In genomic region chr11:73876424-73877300, GRCh38 we compare ENCODE assay signal across 8 cellular contexts. TPM values are rescaled to one million over a fixed set of nuclear protein-coding genes. Genes with fewer than 3 reads are reported as not detected.
DNase-seq lines count a peak whose midpoint lies in the region; TF ChIP-seq lines count a peak whose summit lies in the region.

Gene COA4, minus strand, starts transcription at chr11:73876846. Its CDS starts 3,468 bp downstream, at chr11:73873378.
Gene PAAF1, plus strand, starts transcription at chr11:73876999. Its CDS starts 23 bp downstream, at chr11:73877022.

- DNase-seq in ELF-1 (ENCODE audit: low read depth, low spot score) (peak; percentile 99), H7 (peak; percentile 96), M059J (ENCODE audit: low read depth) (peak; percentile 98), SHP77 (lab: John Stamatoyannopoulos, UW) (peak; percentile 99 to 100), fibroblast of pulmonary artery (ENCODE audit: low read depth) (peak; percentile 96)
- peak; percentile 90 for DNase-seq in activated effector memory CD4-positive, alpha-beta T cell treated with Interleukin-2 at 50 U/mL for 16 hours

- H3K36me3 Mint-ChIP-seq in nephron (ENCODE audit: low read depth) = peaks cover 21% of the 10 kb centered on the region
- H3K36me3 Mint-ChIP-seq in stimulated activated naive CD8-positive, alpha-beta T cell treated with anti-CD3 and anti-CD28 coated beads, Interleukin-15, Interleukin-2, amounts not matched to agents 100 ng/mL and 50 ng/mL, for 24 hours (ENCODE audit: low read depth) = peaks cover 51% of the 10 kb centered on the region

- peaks cover 32% of the 10 kb centered on the region for H3K4me1 Mint-ChIP-seq in nephron
- H3K4me1 Mint-ChIP-seq in stimulated activated naive CD8-positive, alpha-beta T cell treated with anti-CD3 and anti-CD28 coated beads, Interleukin-15, Interleukin-2, amounts not matched to agents 100 ng/mL and 50 ng/mL, for 24 hours (ENCODE audit: low read depth) = peaks cover 40% of the 10 kb centered on the region

- TF ChIP-seq CTCF in fibroblast of pulmonary artery (IDR thresholded peaks at IDR 0.05; ENCODE audit: low read length, missing control alignments) (no peak), nephron (IDR thresholded peaks at IDR 0.05; ENCODE audit: unreplicated experiment in 3 of 3) (no peak)

- H3K36me3 ChIP-seq in H7 (replicated peaks; ENCODE audit: control insufficient read depth, insufficient read depth, low read length) = peaks cover 12% of the 10 kb centered on the region

- H3K27ac Mint-ChIP-seq in nephron = peak within 1 kb of the TSS; percentile 94 to 100 (median 99)
- peak within 1 kb of the TSS; percentile 100 for H3K27ac Mint-ChIP-seq in stimulated activated naive CD8-positive, alpha-beta T cell treated with anti-CD3 and anti-CD28 coated beads, Interleukin-15, Interleukin-2, amounts not matched to agents 100 ng/mL and 50 ng/mL, for 24 hours

- no peaks in the 10 kb centered on the region for H3K27me3 ChIP-seq in H7 (ENCODE audit: control insufficient read depth, insufficient read depth, low read length)

- no peaks in the 10 kb centered on the region for H3K9me3 Mint-ChIP-seq in nephron
- H3K9me3 Mint-ChIP-seq in stimulated activated naive CD8-positive, alpha-beta T cell treated with anti-CD3 and anti-CD28 coated beads, Interleukin-15, Interleukin-2, amounts not matched to agents 100 ng/mL and 50 ng/mL, for 24 hours = no peaks in the 10 kb centered on the region

- H3K27me3 Mint-ChIP-seq in nephron (ENCODE audit: low read depth) = no peaks in the 10 kb centered on the region
- H3K27me3 Mint-ChIP-seq in stimulated activated naive CD8-positive, alpha-beta T cell treated with anti-CD3 and anti-CD28 coated beads, Interleukin-15, Interleukin-2, amounts not matched to agents 100 ng/mL and 50 ng/mL, for 24 hours = no peaks in the 10 kb centered on the region

- H3K4me3 ChIP-seq in H7 (ENCODE audit: insufficient read depth, low read depth, low read length) (peak within 1 kb of the TSS; percentile 90), fibroblast of pulmonary artery (replicated peaks; ENCODE audit: low read depth, low read length) (peak within 1 kb of the TSS; percentile 97)

- H3K4me3 Mint-ChIP-seq in nephron = peak within 1 kb of the TSS; percentile 96 to 99 (median 97)
- H3K4me3 Mint-ChIP-seq in stimulated activated naive CD8-positive, alpha-beta T cell treated with anti-CD3 and anti-CD28 coated beads, Interleukin-15, Interleukin-2, amounts not matched to agents 100 ng/mL and 50 ng/mL, for 24 hours = peak within 1 kb of the TSS; percentile 97

RNA-seq across cellular contexts. Expression of gene COA4, which starts in this region (rescaled TPM):
- total RNA-seq in H7 (2014; rRNA removed; shearing (Covaris generic)) = 138 and 161 TPM in 2 replicates
- total RNA-seq in M059J (2014; rRNA removed; shearing (Covaris generic)) = 124 and 143 TPM in 2 replicates

RNA-seq across cellular contexts. Expression of gene PAAF1, which starts in this region (rescaled TPM):
- 19.5 and 23.3 TPM in 2 replicates for total RNA-seq in H7 (2014; rRNA removed; shearing (Covaris generic))
- 10.0 and 17.4 TPM in 2 replicates for total RNA-seq in M059J (2014; rRNA removed; shearing (Covaris generic))

Comparison
In these comparisons a context has a peak if more than half of its experiments do, and no peak if none do; other contexts are left out.
1. Peak in every context shown above with its lines: DNase-seq and H3K4me3 ChIP-seq.